In the genomic region with DNA sequence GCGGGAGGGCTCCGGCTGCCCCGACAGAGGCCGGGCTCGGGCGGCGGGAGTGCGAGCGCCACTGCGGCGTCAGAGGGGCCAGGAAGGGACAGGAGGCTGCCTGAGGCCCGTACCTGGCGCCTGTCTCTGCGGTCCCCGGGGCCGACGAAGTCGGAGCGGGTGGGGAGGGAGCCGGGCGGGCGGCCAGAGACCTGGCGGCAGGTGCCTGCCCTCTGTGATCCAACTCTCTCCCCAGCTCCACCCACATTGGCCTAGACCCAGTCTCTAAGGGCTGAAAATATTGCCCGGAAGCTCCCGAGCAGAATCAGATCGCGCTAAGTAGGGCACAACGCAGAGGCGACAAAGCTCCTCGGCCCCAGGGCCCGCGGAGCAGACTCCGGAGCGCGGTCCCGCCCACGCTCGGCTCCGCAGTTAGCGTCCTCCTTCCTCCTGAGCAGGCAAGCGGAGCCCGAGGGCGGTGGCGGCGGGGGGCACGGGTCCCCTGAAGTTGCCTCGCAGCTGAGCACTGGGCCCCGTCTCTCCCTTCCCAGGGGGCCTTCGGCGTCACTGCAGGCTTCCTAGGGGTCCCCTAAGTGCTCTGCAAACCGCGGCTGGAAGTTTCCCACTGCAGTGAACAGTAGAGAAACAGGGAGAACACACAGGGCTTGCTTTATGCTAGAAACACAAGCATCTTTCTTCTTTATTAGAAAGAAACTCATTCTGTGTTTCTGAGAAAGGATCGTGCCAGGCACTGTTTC, we compare ENCODE assay signal across 8 cellular contexts. TPM values are rescaled to one million over a fixed set of nuclear protein-coding genes. Genes with fewer than 3 reads are reported as not detected.
DNase-seq lines count a peak whose midpoint lies in the region; ATAC-seq and TF ChIP-seq lines count a peak whose summit lies in the region.

MAN2A2 (plus strand) TSS at position 307 of the 737 bp plus-strand sequence. CDS start 906 bp downstream, outside the sequence.

- H3K27me3 ChIP-seq in liver (ENCODE audit: control insufficient read depth in 4 of 4, insufficient read depth in 4 of 4, low read length in 3 of 4): no peaks in the 10 kb centered on the region

- TF ChIP-seq RAD21 in liver (IDR thresholded peaks at IDR 0.05): peak in 1 of 2 donors; percentile 35

- peak within 1 kb of the TSS; percentile 92 for H3K27ac Mint-ChIP-seq in dendritic cell treated with granulocyte-macrophage colony-stimulating factor and Interleukin-4, amounts not matched to agents 40 ng/mL and 50 ng/mL, for 4 days

- peaks cover 0 to 18% (median 9%) of the 10 kb centered on the region in 4 donors for H3K4me1 ChIP-seq in liver (ENCODE audit: control insufficient read depth in 4 of 4, insufficient read depth in 4 of 4, low read length in 3 of 4)

- H3K4me3 Mint-ChIP-seq in dendritic cell treated with granulocyte-macrophage colony-stimulating factor and Interleukin-4, amounts not matched to agents 40 ng/mL and 50 ng/mL, for 4 days: peak within 1 kb of the TSS; percentile 90

- DNase-seq in NCI-H2081 (lab: John Stamatoyannopoulos, UW) (peak; percentile 44 to 69), NCI-H2081 treated with DMSO at 0.1 percent for 48 hours (lab: John Stamatoyannopoulos, UW) (no peak), NCI-H2196 (lab: John Stamatoyannopoulos, UW; ENCODE audit: unreplicated experiment) (peak; percentile 51)
- DNase-seq in activated CD4-positive, alpha-beta T cell treated with anti-CD3 and anti-CD28 coated beads, Interleukin-2, amount 50 U/mL, for 1 hour: peak; percentile 60
- DNase-seq in stimulated activated CD4-positive, alpha-beta T cell treated with anti-CD3 and anti-CD28 coated beads, Interleukin-4, amount 100 ng/mL, for 1 hour: peak; percentile 82

- no peaks in the 10 kb centered on the region for H3K9me3 ChIP-seq in liver (ENCODE audit: control insufficient read depth in 4 of 4, low read length in 3 of 4)

- H3K4me1 Mint-ChIP-seq in dendritic cell treated with granulocyte-macrophage colony-stimulating factor and Interleukin-4, amounts not matched to agents 40 ng/mL and 50 ng/mL, for 4 days (ENCODE audit: low read depth): peaks cover 57% of the 10 kb centered on the region

- H3K4me3 ChIP-seq in liver (ENCODE audit: low read depth in 1 of 3, low read length in 3 of 3): peak within 1 kb of the TSS; percentile 68 to 87 (median 78)

- no peak for TF ChIP-seq CTCF in liver (IDR thresholded peaks at IDR 0.05; ENCODE audit: low read depth, low read length, missing input control)

- no peaks in the 10 kb centered on the region for H3K9me3 Mint-ChIP-seq in dendritic cell treated with granulocyte-macrophage colony-stimulating factor and Interleukin-4, amounts not matched to agents 40 ng/mL and 50 ng/mL, for 4 days

- H3K36me3 Mint-ChIP-seq in dendritic cell treated with granulocyte-macrophage colony-stimulating factor and Interleukin-4, amounts not matched to agents 40 ng/mL and 50 ng/mL, for 4 days (ENCODE audit: low read depth): peaks cover 58% of the 10 kb centered on the region

- H3K27ac ChIP-seq in liver (ENCODE audit: low read depth in 1 of 2, low read length in 2 of 2): peak within 1 kb of the TSS; percentile 77 to 88

- peak within 1 kb of the TSS; percentile 61 to 92 for H3K9ac ChIP-seq in liver (ENCODE audit: low read depth in 1 of 2, low read length in 2 of 2)

- under 1% methylated on average over 53 of the region's 53 CpGs for WGBS in liver

- H3K27me3 Mint-ChIP-seq in dendritic cell treated with granulocyte-macrophage colony-stimulating factor and Interleukin-4, amounts not matched to agents 40 ng/mL and 50 ng/mL, for 4 days: no peaks in the 10 kb centered on the region

- H3K36me3 ChIP-seq in liver (ENCODE audit: control insufficient read depth in 4 of 4, insufficient read depth in 3 of 4, low read depth in 1 of 4, low read length in 3 of 4): peaks cover 20 to 34% (median 33%) of the 10 kb centered on the region in 4 donors

- intact Hi-C loops in dendritic cell treated with granulocyte-macrophage colony-stimulating factor and Interleukin-4, amounts not matched to agents 40 ng/mL and 50 ng/mL, for 4 days (cut with micrococcal nuclease): loop anchor here (2.0 kb wide), 1 partner anchor 32 kb away; the partner anchor contains the start of gene UNC45A

- peak; percentile 46 for ATAC-seq in HG02943 (IDR thresholded peaks at IDR 0.05; ENCODE audit: low read depth, unreplicated experiment)

TF ChIP-seq in liver, 16 proteins besides CTCF, POLR2A, EP300 and RAD21:
- peak; percentile 41 for TF ChIP-seq REST (IDR thresholded peaks at IDR 0.05)
- TF ChIP-seq ATF3 (IDR thresholded peaks at IDR 0.05): no peak
- TF ChIP-seq TAF1 (conservative IDR thresholded peaks at IDR 0.05): peak; percentile 36
- no peak for TF ChIP-seq RXRA (IDR thresholded peaks at IDR 0.05)
- TF ChIP-seq HNF4A (conservative IDR thresholded peaks at IDR 0.05): peak; percentile 4 to 35
- peak in 1 of 2 donors; percentile 88 for TF ChIP-seq EGR1 (IDR thresholded peaks at IDR 0.05; ENCODE audit: low read depth in 2 of 2)
- TF ChIP-seq MAX (IDR thresholded peaks at IDR 0.05): no peak
- TF ChIP-seq GABPA (IDR thresholded peaks at IDR 0.05 in 1 of 2, conservative IDR thresholded peaks at IDR 0.05 in 1 of 2): no peak
- TF ChIP-seq SP1 (IDR thresholded peaks at IDR 0.05): peak; percentile 40
- no peak for TF ChIP-seq ZBTB33 (IDR thresholded peaks at IDR 0.05)
- peak; percentile 64 for TF ChIP-seq YY1 (IDR thresholded peaks at IDR 0.05)
- TF ChIP-seq JUND (IDR thresholded peaks at IDR 0.05): no peak

RNA-seq across cellular contexts. Expression of gene MAN2A2, which starts in this region (rescaled TPM):
- 100 to 1,000 TPM in 1 of 2 donors, 10 to 100 TPM in 1; 73.9 to 111 TPM for total RNA-seq in liver
- 10 to 100 TPM; 17.3 to 27.8 TPM for polyA plus RNA-seq in liver
